ENCODE assay signal across 22 cellular contexts in the genomic region with DNA sequence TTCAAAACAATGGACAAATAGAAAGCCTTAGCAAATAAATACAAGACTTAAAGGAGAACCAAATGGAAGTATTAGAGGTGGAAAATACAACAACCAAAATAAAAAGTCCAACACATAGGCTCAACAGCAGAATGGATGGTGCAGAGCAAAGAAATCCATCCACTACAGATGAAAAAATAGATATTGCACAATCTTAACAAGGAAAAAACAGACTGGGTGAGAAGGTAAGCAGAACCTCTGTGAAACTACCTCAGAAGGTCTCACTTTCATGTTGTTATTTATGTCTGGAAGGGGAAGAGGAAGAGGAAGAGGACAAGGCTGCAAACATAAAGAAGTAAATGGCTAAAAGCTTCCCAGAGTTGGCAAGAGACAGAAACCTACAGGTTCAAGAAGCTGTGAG.
"Had no signal": no experiment of that assay in that cellular context is flagged by ENCODE, and none has a peak within 500 bp of the region (broad histone marks: within the 10 kb centered on the region; RNA-seq: fewer than 3 reads in every experiment).

No MANE protein-coding gene starts in this region.

- H3K9ac ChIP-seq: neural progenitor cell had no signal

- H3K4me3 Mint-ChIP-seq: immature natural killer cell; natural killer cell treated with Interleukin-12 subunit alpha and Interleukin-12 subunit beta and Interleukin-15 and Interleukin-18, amount 100 ng/mL, for 72 hours; neural progenitor cell had no signal

- H3K36me3 ChIP-seq: esophagus muscularis mucosa, gastrocnemius medialis, heart right ventricle, neural progenitor cell, ovary, right atrium auricular region had no signal

- H3K27ac ChIP-seq: dorsolateral prefrontal cortex, epithelial cell of prostate, esophagus muscularis mucosa, gastrocnemius medialis, heart right ventricle, neural progenitor cell, ovary, right atrium auricular region had no signal

- H3K4me3 ChIP-seq: dorsolateral prefrontal cortex, esophagus muscularis mucosa, gastrocnemius medialis, heart right ventricle, lung, neural progenitor cell, ovary, right atrium auricular region had no signal

- H2AFZ ChIP-seq: neural progenitor cell had no signal

- DNase-seq: cortex of kidney; dorsolateral prefrontal cortex; effector memory CD4-positive, alpha-beta T cell; gastrocnemius medialis; heart right ventricle; hypothalamus; immature natural killer cell; left ventricle myocardium superior; mesenchymal stem cell; midbrain; nucleus accumbens; ovary; small intestine; stimulated activated CD4-positive, alpha-beta T cell treated with anti-CD3 and anti-CD28 coated beads, Interleukin-12 subunit alpha, Interleukin-12 subunit beta, amount 100 ng/mL, for 4 hours; stimulated activated naive CD4-positive, alpha-beta T cell; trophoblast cell had no signal

- H3K4me1 Mint-ChIP-seq: neural progenitor cell had no signal

- H3K4me2 ChIP-seq: neural progenitor cell had no signal

- ATAC-seq: gastrocnemius medialis; heart right ventricle; left ventricle myocardium superior; natural killer cell treated with Interleukin-12 subunit alpha and Interleukin-12 subunit beta and Interleukin-15 and Interleukin-18, amount 100 ng/mL, for 72 hours had no signal

- H3K27me3 ChIP-seq: ovary had no signal

- H3K4me1 ChIP-seq: gastrocnemius medialis, neural progenitor cell, right atrium auricular region had no signal

- H3K27ac Mint-ChIP-seq: immature natural killer cell; natural killer cell treated with Interleukin-12 subunit alpha and Interleukin-12 subunit beta and Interleukin-15 and Interleukin-18, amount 100 ng/mL, for 72 hours; neural progenitor cell had no signal
